Comparison of ENCODE assay signal across 21 cellular contexts in genomic region chr7:128163473-128163872, GRCh38.
DNase-seq lines count a peak whose midpoint lies in the region; ATAC-seq, FAIRE-seq and TF ChIP-seq lines count a peak whose summit lies in the region.
"Had no signal": no experiment of that assay in that cellular context is flagged by ENCODE, and none has a peak within 500 bp of the region (broad histone marks: within the 10 kb centered on the region; RNA-seq: fewer than 3 reads in every experiment).

No MANE protein-coding gene starts in this region.

- no peaks in the 10 kb centered on the region for H3K79me1 ChIP-seq in H1 (ENCODE audit: low read depth, low read length)

- H3K9me2 ChIP-seq in PC-3 (replicated peaks; ENCODE audit: low read length) = no peaks in the 10 kb centered on the region

- H2AFZ ChIP-seq in PC-3 (ENCODE audit: low read length) (no peak overlapping the region), H1 (ENCODE audit: low read length) (no peak overlapping the region)

- no peak for TF ChIP-seq RAD21 in H1 (IDR thresholded peaks at IDR 0.05 in 1 of 2, conservative IDR thresholded peaks at IDR 0.05 in 1 of 2; ENCODE audit: low read depth in 2 of 2, low read length in 2 of 2)

- no peak overlapping the region for H2BK120ac ChIP-seq in H1 (replicated peaks; ENCODE audit: low read depth, low read length)

- H2BK20ac ChIP-seq in H1 (ENCODE audit: low read length) = 0 out of 2 replicates have a peak overlapping the region, but pooled peaks have one; percentile 56

- TF ChIP-seq CTCF in PC-3 (conservative IDR thresholded peaks at IDR 0.05; ENCODE audit: low read depth, low read length) = no peak
- TF ChIP-seq CTCF in H1 (IDR thresholded peaks at IDR 0.05; ENCODE audit: control extremely low read depth in 1 of 3, insufficient read depth in 1 of 3, low read depth in 1 of 3, low read length in 3 of 3) = no peak

- no peaks in the 10 kb centered on the region for H3F3A ChIP-seq in PC-3 (ENCODE audit: low read length, unreplicated experiment)

- no peak overlapping the region for H3K23ac ChIP-seq in H1 (ENCODE audit: insufficient read length)

- peak overlapping the region; percentile 76; the same call in 1 of the 2 replicates for H2BK12ac ChIP-seq in H1 (ENCODE audit: low read depth, low read length)

- no peak overlapping the region for H4K8ac ChIP-seq in H1 (ENCODE audit: extremely low read depth, insufficient read depth, low read length)

- no peak overlapping the region for H3K4me3 ChIP-seq in PC-3 (ENCODE audit: low read length)
- no peak overlapping the region for H3K4me3 ChIP-seq in H1 (ENCODE audit: extremely low read depth in 1 of 4, insufficient read depth in 2 of 4, low read depth in 3 of 4, low read length in 4 of 4)
- H3K4me3 ChIP-seq: BLaER1 treated with 17β-estradiol and CSF1 and Interleukin-3, amounts not matched to agents 10 nM and 100 nM; GM12878; SK-N-MC had no signal

- H3K4me2 ChIP-seq in PC-3 (ENCODE audit: low read length) (peak overlapping the region; percentile 40), H1 (ENCODE audit: insufficient read depth in 1 of 2, low read depth in 2 of 2, low read length in 2 of 2) (peak overlapping the region in 1 of 2 experiments; percentile 19; a peak in 1 of 4 replicates)

- BruUV-seq in PC-3 (replicated peaks; lab: Mats Ljungman, UMichigan) = no TSS peak

- CTCF ChIA-PET in PC-3 (lab: Charles Lee) = no interaction called here
- CTCF ChIA-PET in H1 (lab: Charles Lee; ENCODE audit: partially characterized antibody) = interaction anchor here (1.1 to 8.2 kb wide), 5 partner anchors 9 to 128 kb away, joined by 3 to 85 read pairs (median 19); no protein-coding TSS in a partner anchor

- no peak overlapping the region for H2BK5ac ChIP-seq in H1 (ENCODE audit: low read depth, low read length)

- peaks cover 17% of the 10 kb centered on the region for H3K23me2 ChIP-seq in H1 (ENCODE audit: low read depth, low read length)

- no peak overlapping the region for H3K56ac ChIP-seq in H1 (replicated peaks; ENCODE audit: insufficient read length, low read depth, low read length)

- peak overlapping the region; percentile 85 for H3K27ac ChIP-seq in PC-3 (ENCODE audit: low read length)
- no peak overlapping the region for H3K27ac ChIP-seq in H1 (ENCODE audit: low read depth, low read length)
- H3K27ac ChIP-seq: BLaER1 treated with 17β-estradiol and CSF1 and Interleukin-3, amounts not matched to agents 10 nM and 100 nM; SK-N-MC had no signal

- no peak overlapping the region for H4K91ac ChIP-seq in H1 (replicated peaks; ENCODE audit: insufficient read length, low read length)

- H3K18ac ChIP-seq in H1 (ENCODE audit: extremely low read depth, low read length) = no peak overlapping the region

- peaks cover 25% of the 10 kb centered on the region for H3K4me1 ChIP-seq in PC-3 (ENCODE audit: insufficient read depth, low read length)
- H3K4me1 ChIP-seq in H1 (replicated peaks in 1 of 4; ENCODE audit: control insufficient read depth in 3 of 4, insufficient read depth in 4 of 4, low read length in 3 of 4) = peaks cover 6 to 25% (median 17%) of the 10 kb centered on the region in 4 experiments

- no peak for ATAC-seq in PC-3
- no peak for ATAC-seq in GM18909 (IDR thresholded peaks at IDR 0.05; ENCODE audit: poor library complexity, unreplicated experiment)
- ATAC-seq: GM12878, Right ventricle myocardium inferior had no signal

- intact Hi-C loops in PC-3 (cut with micrococcal nuclease) = no loop called here

- H3K79me2 ChIP-seq in PC-3 (ENCODE audit: low read length) (no peaks in the 10 kb centered on the region), H1 (ENCODE audit: control insufficient read depth in 1 of 2, insufficient read depth in 2 of 2, low read length in 2 of 2) (no peaks in the 10 kb centered on the region)

- no peaks in the 10 kb centered on the region for H3K36me3 ChIP-seq in PC-3 (ENCODE audit: low read depth, low read length)
- H3K36me3 ChIP-seq in H1 (ENCODE audit: control insufficient read depth in 2 of 4, insufficient read depth in 4 of 4, low read length in 3 of 4) = no peaks in the 10 kb centered on the region
- H3K36me3 ChIP-seq: BLaER1 treated with 17β-estradiol and CSF1 and Interleukin-3, amounts not matched to agents 10 nM and 100 nM had no signal

- H3K4ac ChIP-seq in H1 (replicated peaks; ENCODE audit: insufficient read length, low read depth, low read length) = no peak overlapping the region

- peak; percentile 21 for DNase-seq in activated effector memory CD4-positive, alpha-beta T cell treated with anti-CD3 and anti-CD28 coated beads, Interleukin-2, amount 50 U/mL, for 16 hours
- no peak for DNase-seq in activated effector memory CD4-positive, alpha-beta T cell treated with Interleukin-2 at 50 U/mL for 16 hours
- DNase-seq in PC-3 = no peak
- no peak for DNase-seq in H1 (ENCODE audit: low read depth in 1 of 2, low spot score in 2 of 2)
- peak; percentile 29 for DNase-seq in ureter (ENCODE audit: low spot score)
- DNase-seq in SHP77 (lab: John Stamatoyannopoulos, UW) = no peak
- no peak for DNase-seq in hepatic stellate cell (ENCODE audit: low spot score)
- DNase-seq: DMS 273 treated with DMSO at 0.1 percent for 48 hours, GDM1, KG1, NCI-H1048, NCI-H1436 treated with DMSO at 0.1 percent for 48 hours, NCI-H2029 treated with DMSO at 0.1 percent for 48 hours, NCI-H510A, NCI-H82 had no signal

- H2AK5ac ChIP-seq in H1 (ENCODE audit: low read depth, low read length) = 0 out of 2 replicates have a peak overlapping the region, but pooled peaks have one; percentile 59

- TF ChIP-seq POLR2A in H1 (IDR thresholded peaks at IDR 0.05; ENCODE audit: control extremely low read depth in 1 of 2, low read depth in 2 of 2, low read length in 2 of 2) = no peak

- H4K20me1 ChIP-seq in PC-3 (ENCODE audit: low read length) (no peaks in the 10 kb centered on the region), H1 (replicated peaks in 1 of 2; ENCODE audit: control insufficient read depth in 1 of 2, insufficient read depth in 2 of 2, low read length in 2 of 2) (peaks cover 5 to 7% of the 10 kb centered on the region in 2 experiments)

- H3K9ac ChIP-seq in PC-3 (ENCODE audit: low read length) = no peak overlapping the region
- H3K9ac ChIP-seq in H1 (replicated peaks in 1 of 4; ENCODE audit: extremely low read depth in 1 of 4, low read depth in 3 of 4, low read length in 3 of 4) = no peak overlapping the region
- H3K9ac ChIP-seq: BLaER1 treated with 17β-estradiol and CSF1 and Interleukin-3, amounts not matched to agents 10 nM and 100 nM had no signal

- no peak for FAIRE-seq in H1 (lab: Jason Lieb, UNC)
- FAIRE-seq: A204.1, GM12878 had no signal

- H3K9me3 ChIP-seq in PC-3 (ENCODE audit: low read length) (no peaks in the 10 kb centered on the region), H1 (ENCODE audit: insufficient read depth in 2 of 2, low read depth in 1 of 2, low read length in 1 of 2) (no peaks in the 10 kb centered on the region)

- TF ChIP-seq EP300 in H1 (IDR thresholded peaks at IDR 0.05; ENCODE audit: borderline replicate concordance in 1 of 2, low read depth in 2 of 2, low read length in 2 of 2) = no peak

- no peak overlapping the region for H4K5ac ChIP-seq in H1 (ENCODE audit: insufficient read length, low read depth, low read length)

- H3K27me3 ChIP-seq in PC-3 (ENCODE audit: low read length) (peaks cover 23% of the 10 kb centered on the region), H1 (replicated peaks in 1 of 4; ENCODE audit: control insufficient read depth in 3 of 4, extremely low read depth in 1 of 4, insufficient read depth in 3 of 4, low read length in 3 of 4) (peaks cover 29 to 61% (median 48%) of the 10 kb centered on the region in 4 experiments)

- no peak overlapping the region for H3K14ac ChIP-seq in H1 (ENCODE audit: insufficient read length)

- peak overlapping the region; percentile 53; the same call in 1 of the 2 replicates for H2BK15ac ChIP-seq in H1 (ENCODE audit: low read length)

- WGBS in H1 (ENCODE audit: extremely low coverage in 1 of 2, insufficient coverage in 1 of 2, insufficient read length in 1 of 2, insufficient replicate concordance in 2 of 2, low coverage in 1 of 2, low lambda C conversion rate in 2 of 2, missing lambda C conversion rate in 1 of 2), 2 experiments = 90% methylated on average over 2 of the region's 2 CpGs; no CpG with 5 or more reads in 1 of the 2 experiments

- POLR2A ChIA-PET in PC-3 (lab: Charles Lee; ENCODE audit: unreplicated experiment) = no interaction called here
- POLR2A ChIA-PET in H1 (lab: Charles Lee; ENCODE audit: partially characterized antibody) = no interaction called here

TF ChIP-seq in H1, 55 proteins besides CTCF, POLR2A, EP300 and RAD21 (continues in another document):
- TF ChIP-seq MAX (IDR thresholded peaks at IDR 0.05) = no peak
- TF ChIP-seq MAFK (IDR thresholded peaks at IDR 0.05; ENCODE audit: low read depth, low read length) = no peak
- TF ChIP-seq RXRA (IDR thresholded peaks at IDR 0.05; ENCODE audit: insufficient read depth, low read depth, low read length) = no peak
- no peak for TF ChIP-seq PHF8 (conservative IDR thresholded peaks at IDR 0.05; ENCODE audit: low read depth, low read length)
- no peak for TF ChIP-seq USF2 (IDR thresholded peaks at IDR 0.05; ENCODE audit: low read length)
- no peak for TF ChIP-seq SIRT6 (IDR thresholded peaks at IDR 0.05; ENCODE audit: low read length)
- TF ChIP-seq BRCA1 (IDR thresholded peaks at IDR 0.05; ENCODE audit: low read depth, low read length) = no peak
- TF ChIP-seq TAF1 (IDR thresholded peaks at IDR 0.05; ENCODE audit: low read depth, low read length) = no peak
- TF ChIP-seq CBX5 (IDR thresholded peaks at IDR 0.05; ENCODE audit: low read depth, low read length) = no peak
- TF ChIP-seq E2F6 (IDR thresholded peaks at IDR 0.05) = no peak
- no peak for TF ChIP-seq GTF2F1 (IDR thresholded peaks at IDR 0.05; ENCODE audit: borderline replicate concordance, low read depth, low read length)
- no peak for TF ChIP-seq EZH2 (IDR thresholded peaks at IDR 0.05; ENCODE audit: low read depth, low read length, severe bottlenecking)

Comparison
In these comparisons a context has a peak if more than half of its experiments do, and no peak if none do; other contexts are left out.
1. DNase-seq: peak in activated effector memory CD4-positive, alpha-beta T cell treated with anti-CD3 and anti-CD28 coated beads, Interleukin-2, amount 50 U/mL, for 16 hours (single experiment) and ureter (single experiment); none in activated effector memory CD4-positive, alpha-beta T cell treated with Interleukin-2 at 50 U/mL for 16 hours (single experiment), PC-3 (single experiment), H1 (0 of 2), SHP77 (0 of 2) and hepatic stellate cell (single experiment).